Comparison of ENCODE assay signal across 11 cellular contexts in the genomic region with DNA sequence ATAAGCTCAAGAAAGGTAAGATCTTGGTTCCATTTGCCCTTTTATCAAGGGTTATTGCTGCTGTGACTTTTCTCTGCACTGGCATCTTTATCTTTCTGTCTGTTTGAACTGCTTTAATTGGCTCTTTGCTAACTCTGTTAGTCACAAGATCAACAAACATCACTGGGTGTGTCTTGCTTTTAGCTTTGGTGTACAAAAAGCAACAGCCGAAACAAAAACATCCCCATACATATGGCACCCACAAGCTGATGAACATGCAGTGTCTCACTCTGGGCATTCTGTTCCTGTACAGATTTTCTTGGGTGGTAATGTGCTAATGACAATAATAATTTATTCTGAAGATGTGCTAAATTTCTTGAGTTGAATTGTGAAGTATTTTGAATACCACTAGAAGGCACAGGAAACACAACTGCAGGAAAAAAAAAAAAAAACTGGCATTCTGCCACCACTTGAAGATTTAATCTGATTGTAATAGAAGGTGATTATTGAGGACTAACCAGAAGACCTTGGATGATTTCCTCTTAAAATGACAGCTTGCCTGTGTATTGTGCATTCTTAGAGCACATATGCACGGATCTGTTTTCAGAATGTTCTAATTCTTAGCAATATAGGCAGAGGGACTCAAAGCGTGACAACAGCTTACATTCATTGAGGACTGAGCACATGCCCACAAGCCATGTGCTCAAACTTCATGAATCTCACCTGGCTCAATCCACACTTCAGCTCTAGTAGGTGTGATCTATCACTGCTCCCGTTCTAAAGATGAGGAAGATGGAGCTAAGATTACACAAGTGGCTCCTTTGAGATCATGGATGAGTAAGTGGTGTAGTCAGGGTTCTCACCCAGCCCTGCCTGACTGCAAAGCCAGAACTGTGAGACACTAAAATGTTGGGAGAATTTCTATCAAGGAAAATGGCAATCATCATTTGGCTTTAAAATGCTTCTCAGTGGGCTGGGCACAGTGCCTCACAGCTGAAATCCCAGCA.
DNase-seq lines count a peak whose midpoint lies in the region; ATAC-seq lines count a peak whose summit lies in the region.
"Had no signal": no experiment of that assay in that cellular context is flagged by ENCODE, and none has a peak within 500 bp of the region (broad histone marks: within the 10 kb centered on the region; RNA-seq: fewer than 3 reads in every experiment).

No MANE protein-coding gene starts in this region.

- peak overlapping the region; percentile 32 for H3K27ac ChIP-seq in epithelial cell of prostate

- DNase-seq in DMS79 treated with DMSO at 0.1 percent for 48 hours (lab: John Stamatoyannopoulos, UW) (peak; percentile 31), DMS79 (lab: John Stamatoyannopoulos, UW) (no peak), NCI-H748 treated with DMSO at 0.1 percent for 48 hours (lab: John Stamatoyannopoulos, UW) (peak; percentile 58), epithelial cell of prostate (ENCODE audit: low read depth, low spot score) (peak; percentile 24), stromal cell of bone marrow (ENCODE audit: low read depth) (peak; percentile 67), CD1c-positive myeloid dendritic cell (ENCODE audit: extremely low spot score) (no peak), AML-193 (lab: John Stamatoyannopoulos, UW) (no peak)
- DNase-seq: ACHN; activated T-cell treated with anti-CD3 and anti-CD28 coated beads, Interleukin-2, amount 50 U/mL, for 24 hours; HFFc6 had no signal

- no peak for ATAC-seq in GM19324 (IDR thresholded peaks at IDR 0.05; ENCODE audit: low FRiP score, unreplicated experiment)

Comparison
In these comparisons a context has a peak if more than half of its experiments do, and no peak if none do; other contexts are left out.
1. DNase-seq: peak in DMS79 treated with DMSO at 0.1 percent for 48 hours (single experiment), NCI-H748 treated with DMSO at 0.1 percent for 48 hours (single experiment), epithelial cell of prostate (single experiment) and stromal cell of bone marrow (single experiment); none in DMS79 (single experiment), CD1c-positive myeloid dendritic cell (single experiment) and AML-193 (0 of 2).